In genomic region chr4:133149364-133149695, GRCh38 we compare ENCODE assay signal across 8 cellular contexts. TPM values are rescaled to one million over a fixed set of nuclear protein-coding genes. Genes with fewer than 3 reads are reported as not detected.
DNase-seq lines count a peak whose midpoint lies in the region; ATAC-seq and TF ChIP-seq lines count a peak whose summit lies in the region.

No MANE protein-coding gene starts in this region.

- H3K36me3 ChIP-seq in kidney epithelial cell (ENCODE audit: control insufficient read depth, insufficient read depth, low read length): no peaks in the 10 kb centered on the region

- TF ChIP-seq CTCF in kidney epithelial cell (IDR thresholded peaks at IDR 0.05; ENCODE audit: insufficient read depth, low read length, poor library complexity, severe bottlenecking): no peak

- H3K4me1 Mint-ChIP-seq in activated CD4-positive, alpha-beta T cell treated with anti-CD3 and anti-CD28 coated beads for 36 hours: peaks cover 27% of the 10 kb centered on the region

- peaks cover 72% of the 10 kb centered on the region for H3K27me3 Mint-ChIP-seq in activated CD4-positive, alpha-beta T cell treated with anti-CD3 and anti-CD28 coated beads for 36 hours

- no peak for ATAC-seq in activated CD4-positive, alpha-beta T cell treated with anti-CD3 and anti-CD28 coated beads for 36 hours
- no peak for ATAC-seq in HG03460 (IDR thresholded peaks at IDR 0.05; ENCODE audit: unreplicated experiment)
- ATAC-seq in GM18870 (IDR thresholded peaks at IDR 0.05; ENCODE audit: unreplicated experiment): no peak

- POLR2A ChIA-PET in activated CD4-positive, alpha-beta T cell treated with anti-CD3 and anti-CD28 coated beads for 36 hours (lab: Charles Lee): no interaction called here

- CTCF ChIA-PET in activated CD4-positive, alpha-beta T cell treated with anti-CD3 and anti-CD28 coated beads for 36 hours (lab: Charles Lee): no interaction called here

- H3K4me3 Mint-ChIP-seq in activated CD4-positive, alpha-beta T cell treated with anti-CD3 and anti-CD28 coated beads for 36 hours: peak overlapping the region; percentile 65

- peak overlapping the region; percentile 35 for H3K4me3 ChIP-seq in kidney epithelial cell (ENCODE audit: low read depth, low read length)

- no peak for DNase-seq in activated CD4-positive, alpha-beta T cell treated with anti-CD3 and anti-CD28 coated beads for 36 hours
- DNase-seq in activated CD4-positive, alpha-beta T cell treated with anti-CD3 and anti-CD28 coated beads, Interleukin-2, amount 50 U/mL, for 4 hours: no peak
- DNase-seq in kidney epithelial cell (ENCODE audit: low read depth): no peak
- no peak for DNase-seq in substantia nigra (lab: John Stamatoyannopoulos, UW)
- DNase-seq in H4 (ENCODE audit: low spot score): no peak

- peaks cover 3% of the 10 kb centered on the region for H3K36me3 Mint-ChIP-seq in activated CD4-positive, alpha-beta T cell treated with anti-CD3 and anti-CD28 coated beads for 36 hours (ENCODE audit: low read depth)

- H3K27me3 ChIP-seq in kidney epithelial cell (ENCODE audit: control insufficient read depth, insufficient read depth, low read length): peaks cover 39% of the 10 kb centered on the region

- no peak overlapping the region for H3K27ac Mint-ChIP-seq in activated CD4-positive, alpha-beta T cell treated with anti-CD3 and anti-CD28 coated beads for 36 hours

- H3K27ac ChIP-seq in angular gyrus (ENCODE audit: low read depth, low read length): peak overlapping the region; percentile 6
- H3K27ac ChIP-seq in substantia nigra (ENCODE audit: low read depth, low read length, poor library complexity, severe bottlenecking): peak overlapping the region; percentile 88

- H3K9me3 Mint-ChIP-seq in activated CD4-positive, alpha-beta T cell treated with anti-CD3 and anti-CD28 coated beads for 36 hours (ENCODE audit: low read depth): no peaks in the 10 kb centered on the region

- intact Hi-C loops in activated CD4-positive, alpha-beta T cell treated with anti-CD3 and anti-CD28 coated beads for 36 hours (cut with DNase I, micrococcal nuclease): loop anchor here in 1 of 2 experiments (5.0 kb wide), 1 partner anchor 1788 kb away; no protein-coding TSS in a partner anchor

RNA-seq across cellular contexts. Expression of gene PCDH10, which starts 0.2 kb away (rescaled TPM):
- not detected for total RNA-seq in activated CD4-positive, alpha-beta T cell treated with anti-CD3 and anti-CD28 coated beads for 36 hours
- total RNA-seq in kidney epithelial cell: 0.62 and 2.0 TPM in 2 replicates
- total RNA-seq in H4 (2014; rRNA removed; shearing (Covaris generic)): 4.5 and 5.5 TPM in 2 replicates
